ENCODE assay signal across 1 cellular context in the genomic region with DNA sequence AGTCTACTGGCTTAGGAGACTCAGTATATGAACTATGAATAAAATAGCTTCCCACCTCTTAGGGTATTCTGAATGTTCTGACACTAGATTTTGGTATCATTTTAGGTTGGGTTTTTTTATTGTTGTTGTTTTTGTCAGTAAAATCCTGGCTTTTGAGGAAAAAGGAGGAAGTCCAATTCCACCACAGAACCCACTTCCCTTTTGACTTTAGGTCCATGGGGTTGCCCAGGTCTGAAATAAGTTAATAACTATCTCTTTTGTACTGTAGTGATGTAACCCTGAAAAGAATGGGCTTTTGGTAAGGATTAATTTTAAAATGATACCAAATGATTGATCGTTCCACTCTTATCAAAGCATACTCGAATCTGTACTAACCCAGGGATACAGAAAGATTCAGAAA.
TF ChIP-seq lines count a peak whose summit lies in the region.

No MANE protein-coding gene starts in this region.

TF ChIP-seq in K562, 482 proteins besides CTCF, POLR2A, EP300 and RAD21:
- peak; percentile 70; the same call in 1 of the 2 replicates for TF ChIP-seq SPI1 (IDR thresholded peaks at IDR 0.05; ENCODE audit: borderline replicate concordance, low read depth, low read length)
- TF ChIP-seq ARNT (IDR thresholded peaks at IDR 0.05): no peak
